13 cellular contexts compared by ENCODE assay signal in genomic region chr15:68524753-68525584, GRCh38. TPM values are rescaled to one million over a fixed set of nuclear protein-coding genes. Genes with fewer than 3 reads are reported as not detected.
DNase-seq lines count a peak whose midpoint lies in the region; ATAC-seq, FAIRE-seq and TF ChIP-seq lines count a peak whose summit lies in the region.
"Had no signal": no experiment of that assay in that cellular context is flagged by ENCODE, and none has a peak within 500 bp of the region (broad histone marks: within the 10 kb centered on the region; RNA-seq: fewer than 3 reads in every experiment).

No MANE protein-coding gene starts in this region.

- TF ChIP-seq EP300 in gastroesophageal sphincter (IDR thresholded peaks at IDR 0.05) (no peak), HepG2 (IDR thresholded peaks at IDR 0.05; ENCODE audit: low read depth in 2 of 2, low read length in 2 of 2) (no peak), HepG2 (CRISPR knock-in tag; IDR thresholded peaks at IDR 0.05; ENCODE audit: borderline replicate concordance) (no peak)

- peak overlapping the region; percentile 36 for H2AFZ ChIP-seq in GM23248
- no peak overlapping the region for H2AFZ ChIP-seq in HepG2 (ENCODE audit: low read length)

- no peak for TF ChIP-seq RAD21 in HepG2 (CRISPR knock-in tag; IDR thresholded peaks at IDR 0.05)

- intact Hi-C loops in dorsolateral prefrontal cortex (cut with DNase I) (no loop called here), HepG2 (cut with micrococcal nuclease; ENCODE audit: unreplicated experiment) (no loop called here)

- H3K36me3 ChIP-seq in GM23248 (ENCODE audit: low read depth) (no peaks in the 10 kb centered on the region), adipocyte (ENCODE audit: control insufficient read depth, insufficient read depth, low read length, severe bottlenecking) (no peaks in the 10 kb centered on the region), gastroesophageal sphincter (no peaks in the 10 kb centered on the region), HepG2 (replicated peaks in 1 of 2; ENCODE audit: control insufficient read depth in 1 of 2, insufficient read depth in 2 of 2, low read length in 2 of 2) (no peaks in the 10 kb centered on the region)
- H3K36me3 ChIP-seq: ovary had no signal

- TF ChIP-seq POLR2A in gastroesophageal sphincter (IDR thresholded peaks at IDR 0.05) (no peak), HepG2 (IDR thresholded peaks at IDR 0.05; ENCODE audit: insufficient read depth in 1 of 2, low read depth in 2 of 2, low read length in 2 of 2) (no peak)

- ATAC-seq in gastroesophageal sphincter, result peak; percentile 34
- ATAC-seq in HepG2, result no peak
- ATAC-seq: left lobe of liver had no signal

- peaks cover 42% of the 10 kb centered on the region for H3K4me1 ChIP-seq in GM23248 (ENCODE audit: insufficient read depth)
- H3K4me1 ChIP-seq in adipocyte (ENCODE audit: control insufficient read depth, insufficient read depth, low read length), result peaks cover 33% of the 10 kb centered on the region
- H3K4me1 ChIP-seq in gastroesophageal sphincter, result no peaks in the 10 kb centered on the region
- peaks cover 8% of the 10 kb centered on the region; the same call in 1 of the 2 replicates for H3K4me1 ChIP-seq in HepG2 (ENCODE audit: insufficient read depth, low read length)

- FAIRE-seq in urothelium cell line (lab: Jason Lieb, UNC) (peak; percentile 63), HepG2 (lab: Jason Lieb, UNC) (no peak)

- H3K9me3 ChIP-seq in GM23248 (ENCODE audit: low read depth) (no peaks in the 10 kb centered on the region), adipocyte (ENCODE audit: control insufficient read depth, low read length) (no peaks in the 10 kb centered on the region), gastroesophageal sphincter (no peaks in the 10 kb centered on the region), HepG2 (ENCODE audit: low read length) (no peaks in the 10 kb centered on the region)
- H3K9me3 ChIP-seq: ovary had no signal

- CTCF ChIA-PET in HepG2 (lab: Yijun Ruan, JAX; ENCODE audit: low intra/inter-chr PET ratio, low total read pairs), result no interaction called here

- H3K9ac ChIP-seq in GM23248 (peak overlapping the region; percentile 55), adipocyte (ENCODE audit: low read length) (peak overlapping the region; percentile 77), HepG2 (ENCODE audit: insufficient read depth, low read depth, low read length) (no peak overlapping the region)

- POLR2A ChIA-PET in HepG2 (lab: Yijun Ruan, JAX), result no interaction called here

- in situ Hi-C loops in GM23248 (cut with MboI), result no loop called here
- in situ Hi-C loops in HepG2 (cut with HindIII; ENCODE audit: extremely low pct_ligation_motif_present, low pct_unique_long_range_greater_than_20kb), result no loop called here

- H3K79me2 ChIP-seq in GM23248 (ENCODE audit: insufficient read depth) (no peaks in the 10 kb centered on the region), HepG2 (ENCODE audit: insufficient read depth, low read length) (no peaks in the 10 kb centered on the region)

- H3K4me3 ChIP-seq in GM23248, result peak overlapping the region; percentile 27
- peak overlapping the region; percentile 42 for H3K4me3 ChIP-seq in adipocyte (ENCODE audit: low read length)
- H3K4me3 ChIP-seq in gastroesophageal sphincter, result no peak overlapping the region
- no peak overlapping the region for H3K4me3 ChIP-seq in dorsolateral prefrontal cortex
- no peak overlapping the region for H3K4me3 ChIP-seq in HepG2 (replicated peaks in 1 of 3; ENCODE audit: insufficient read depth in 1 of 3, low read depth in 2 of 3, low read length in 3 of 3)
- H3K4me3 ChIP-seq: ovary had no signal

- peaks cover 34% of the 10 kb centered on the region for H3F3A ChIP-seq in GM23248 (ENCODE audit: insufficient read depth)

- H4K20me1 ChIP-seq in GM23248 (ENCODE audit: insufficient read depth) (no peaks in the 10 kb centered on the region), HepG2 (ENCODE audit: insufficient read depth, low read length) (no peaks in the 10 kb centered on the region)

- H3K27me3 ChIP-seq in GM23248 (replicated peaks; ENCODE audit: insufficient read depth) (no peaks in the 10 kb centered on the region), adipocyte (replicated peaks; ENCODE audit: control insufficient read depth, insufficient read depth, low read length) (no peaks in the 10 kb centered on the region), gastroesophageal sphincter (no peaks in the 10 kb centered on the region), dorsolateral prefrontal cortex (no peaks in the 10 kb centered on the region), HepG2 (ENCODE audit: control insufficient read depth in 1 of 2, insufficient read depth in 2 of 2, low read length in 2 of 2) (peaks cover 0 to 4% of the 10 kb centered on the region in 2 experiments; a peak in 1 of 5 replicates)
- H3K27me3 ChIP-seq: ovary had no signal

- peak overlapping the region; percentile 75 for H3K4me2 ChIP-seq in GM23248 (ENCODE audit: unreplicated experiment)
- H3K4me2 ChIP-seq in HepG2 (ENCODE audit: low read depth, low read length), result no peak overlapping the region

- DNase-seq in GM23248 (peak; percentile 88), adipocyte (ENCODE audit: low read depth) (peak; percentile 89), urothelium cell line (ENCODE audit: low spot score) (no peak), NCI-H1694 treated with DMSO at 0.1 percent for 48 hours (lab: John Stamatoyannopoulos, UW) (no peak), dorsolateral prefrontal cortex (no peak), HepG2 (ENCODE audit: low spot score) (no peak)
- DNase-seq: activated CD4-positive, alpha-beta T cell treated with anti-CD3 and anti-CD28 coated beads, Interleukin-2, amount 50 U/mL, for 4 hours; activated effector memory CD4-positive, alpha-beta T cell treated with anti-CD3 and anti-CD28 coated beads, Interleukin-2, amount 50 U/mL, for 16 hours; Kasumi-1; ovary had no signal

- WGBS in GM23248 (ENCODE audit: low coverage in 1 of 2, low lambda C conversion rate in 2 of 2, missing lambda C conversion rate in 2 of 2), 2 experiments, result 5 to 8% methylated on average over 4 of the region's 4 CpGs
- 42 to 47% methylated on average over 3 to 4 of the region's 4 CpGs for whole genome bisulfite sequencing in gastroesophageal sphincter (ENCODE audit: low coverage in 1 of 2), 2 donors
- 2% methylated on average over 4 of the region's 4 CpGs for WGBS in HepG2 (ENCODE audit: low lambda C conversion rate)

- peak overlapping the region; percentile 83 for H3K27ac ChIP-seq in GM23248
- H3K27ac ChIP-seq in gastroesophageal sphincter, result peak overlapping the region in 3 of 4 donors; percentile 37 to 65 (median 41)
- H3K27ac ChIP-seq in dorsolateral prefrontal cortex, result no peak overlapping the region
- no peak overlapping the region for H3K27ac ChIP-seq in HepG2 (ENCODE audit: extremely low read length, insufficient read depth, low read length)
- H3K27ac ChIP-seq: ovary had no signal

- no peak for TF ChIP-seq CTCF in gastroesophageal sphincter (IDR thresholded peaks at IDR 0.05)
- no peak for TF ChIP-seq CTCF in dorsolateral prefrontal cortex (IDR thresholded peaks at IDR 0.05 in 54 of 56, conservative IDR thresholded peaks at IDR 0.05 in 2 of 56; ENCODE audit: low read depth in 1 of 56, partially characterized antibody in 56 of 56)
- no peak for TF ChIP-seq CTCF in HepG2 (CRISPR knock-in tag; IDR thresholded peaks at IDR 0.05)

- no TSS peak for BruUV-seq in HepG2 (replicated peaks; lab: Mats Ljungman, UMichigan)

- no peaks in the 10 kb centered on the region for H3K9me2 ChIP-seq in GM23248 (ENCODE audit: insufficient read depth)

TF ChIP-seq in HepG2, 621 proteins besides CTCF, POLR2A, EP300 and RAD21 (continues in another document):
- TF ChIP-seq ZNF44 (CRISPR knock-in tag; IDR thresholded peaks at IDR 0.05) (no peak), ZBTB14 (CRISPR knock-in tag; IDR thresholded peaks at IDR 0.05) (no peak), NFIC (IDR thresholded peaks at IDR 0.05; ENCODE audit: low read length) (no peak)

RNA-seq across cellular contexts. Expression of gene CORO2B, which starts 53.8 kb away (rescaled TPM):
- total RNA-seq in GM23248 (2014; rRNA removed; shearing (Covaris generic)), result 7.6 and 7.7 TPM in 2 replicates
- polyA plus RNA-seq in GM23248 (2016; fragmentation: Nextera tagmentation; extraction: Ambion mirVana), result 2.7 and 3.7 TPM in 2 replicates
- total RNA-seq in gastroesophageal sphincter, result 1 to 10 TPM; 3.2 to 9.1 (median 6.6) TPM
- 100 to 1,000 TPM in 88 of 120 experiments, 10 to 100 TPM in 32; 75.5 to 144 (median 107) TPM for total RNA-seq in dorsolateral prefrontal cortex
- total RNA-seq in HepG2 (2016; rRNA removed; fragmentation: Illumina TruSeq; extraction: Trizol), result 0.35 and 0.36 TPM in 2 replicates
- 0.10 and 0.18 TPM in 2 replicates for total RNA-seq in HepG2 (2016; cell fraction: cytosol; rRNA removed; fragmentation: Illumina TruSeq; extraction: Trizol; ENCODE audit: low read depth)
- 0.22 and 0.28 TPM in 2 replicates for total RNA-seq in HepG2 (2016; cell fraction: insoluble cytoplasmic fraction; rRNA removed; fragmentation: Illumina TruSeq; extraction: Trizol)
- 0.28 and 0.34 TPM in 2 replicates for total RNA-seq in HepG2 (2016; cell fraction: membrane; rRNA removed; fragmentation: Illumina TruSeq; extraction: Trizol)
- 0.13 and 0.22 TPM in 2 replicates for total RNA-seq in HepG2 (2016; cell fraction: nucleus; rRNA removed; fragmentation: Illumina TruSeq; extraction: Trizol)
- 0.63 and 1.1 TPM in 2 replicates for polyA plus RNA-seq in HepG2 (2011; rRNA removed)
- polyA plus RNA-seq in HepG2 (2011; cell fraction: cytosol; rRNA removed), result 0.58 and 0.64 TPM in 2 replicates
- 0.92 and 1.2 TPM in 2 replicates for polyA plus RNA-seq in HepG2 (2011; cell fraction: nucleus; rRNA removed)
- 0.15 and 0.16 TPM in 2 replicates for polyA plus RNA-seq in HepG2 (2012)
- 0.09 and 0.12 TPM in 2 replicates for polyA plus RNA-seq in HepG2 (2016; cell fraction: cytosol; fragmentation: Illumina TruSeq; extraction: Trizol; ENCODE audit: low read depth)
- polyA plus RNA-seq in HepG2 (2016; cell fraction: insoluble cytoplasmic fraction; fragmentation: Illumina TruSeq; extraction: Trizol; ENCODE audit: low read depth), result 0.51 and 0.85 TPM in 2 replicates
- 0.43 and 0.52 TPM in 2 replicates for polyA plus RNA-seq in HepG2 (2016; cell fraction: membrane; fragmentation: Illumina TruSeq; extraction: Trizol; ENCODE audit: low read depth)
- polyA plus RNA-seq in HepG2 (2016; cell fraction: nucleus; fragmentation: Illumina TruSeq; extraction: Trizol; ENCODE audit: insufficient read depth, low read depth), result 0.27 and 0.31 TPM in 2 replicates
- polyA minus RNA-seq in HepG2 (2011; rRNA and poly(A)+ RNA removed; ENCODE audit: low replicate concordance), result 1.3 TPM in 1 of 2 replicates, not detected in the other
- polyA minus RNA-seq in HepG2 (2011; cell fraction: cytosol; rRNA and poly(A)+ RNA removed), result 0.62 and 0.69 TPM in 2 replicates
- polyA minus RNA-seq in HepG2 (2011; cell fraction: nucleus; rRNA and poly(A)+ RNA removed), result 0.13 and 0.25 TPM in 2 replicates
- total RNA-seq: T-helper 2 cell treated with Interferon-gamma antibody and Interleukin-4, amounts not matched to agents 100 ng/mL and 5 ng/mL, for 36 hours had no signal

Comparison
In these comparisons a context has a peak if more than half of its experiments do, and no peak if none do; other contexts are left out.
1. DNase-seq: peak in GM23248 (single experiment) and adipocyte (single experiment); none in urothelium cell line (single experiment), NCI-H1694 treated with DMSO at 0.1 percent for 48 hours (single experiment), dorsolateral prefrontal cortex (0 of 10) and HepG2 (single experiment).
2. H3K27ac ChIP-seq: peak in GM23248 (single experiment) and gastroesophageal sphincter (3 of 4); none in dorsolateral prefrontal cortex (0 of 59) and HepG2 (single experiment).
3. H3K4me3 ChIP-seq: peak in GM23248 (single experiment) and adipocyte (single experiment); none in gastroesophageal sphincter (0 of 2), dorsolateral prefrontal cortex (0 of 59) and HepG2 (0 of 3).